In the genomic region with DNA sequence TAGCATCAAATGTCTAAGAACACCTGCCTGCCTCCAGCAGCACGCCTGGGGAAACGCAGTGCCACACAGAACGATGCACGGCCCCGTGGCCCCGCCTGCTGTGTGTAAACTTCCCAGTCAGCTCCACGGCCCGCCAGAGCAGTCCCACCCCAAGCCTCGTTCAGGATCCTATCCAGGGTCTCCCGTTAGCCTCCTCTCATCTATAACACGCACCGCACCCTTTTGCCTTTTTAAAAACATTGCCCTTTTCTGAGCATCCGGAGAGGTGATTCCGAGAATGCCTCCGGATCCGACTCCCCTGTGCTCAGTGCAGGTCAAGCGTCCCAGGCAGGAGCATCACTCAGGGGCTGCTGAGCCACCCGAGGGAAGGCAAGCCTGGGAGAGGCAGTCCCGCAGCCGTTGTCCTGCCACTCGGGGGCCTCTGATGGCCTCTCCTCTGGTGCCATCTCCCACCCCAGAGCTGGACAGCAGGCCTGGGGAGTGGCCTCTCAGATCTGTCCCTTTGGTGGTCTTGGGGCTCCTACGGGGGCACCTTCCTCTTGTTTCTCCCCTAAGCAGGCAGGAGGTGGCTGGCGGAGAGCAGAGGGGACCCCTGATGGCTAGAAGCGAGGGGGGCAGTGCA, we compare ENCODE assay signal across 24 cellular contexts. TPM values are rescaled to one million over a fixed set of nuclear protein-coding genes. Genes with fewer than 3 reads are reported as not detected.
DNase-seq lines count a peak whose midpoint lies in the region; ATAC-seq and TF ChIP-seq lines count a peak whose summit lies in the region.
"Had no signal": no experiment of that assay in that cellular context is flagged by ENCODE, and none has a peak within 500 bp of the region (broad histone marks: within the 10 kb centered on the region; RNA-seq: fewer than 3 reads in every experiment).

No MANE protein-coding gene starts in this region.

- H3K27ac ChIP-seq in upper lobe of right lung, result no peak overlapping the region

- H3K27me3 ChIP-seq in upper lobe of right lung, result no peaks in the 10 kb centered on the region
- H3K27me3 ChIP-seq: MG63 had no signal

- no peaks in the 10 kb centered on the region for H3K36me3 ChIP-seq in upper lobe of right lung
- H3K36me3 ChIP-seq: MG63 had no signal

- intact Hi-C loops in upper lobe of right lung (cut with DNase I), result no loop called here

- peak overlapping the region in 4 of 5 experiments; percentile 14 to 81 (median 56) for H3K27ac Mint-ChIP-seq in brain
- no peak overlapping the region for H3K27ac Mint-ChIP-seq in natural killer cell treated with Interleukin-12 subunit alpha and Interleukin-12 subunit beta and Interleukin-15 and Interleukin-18, amount 100 ng/mL, for 72 hours
- H3K27ac Mint-ChIP-seq: activated CD8-positive, alpha-beta T cell treated with anti-CD3 and anti-CD28 coated beads for 36 hours; activated naive CD8-positive, alpha-beta T cell treated with anti-CD3 and anti-CD28 coated beads for 36 hours had no signal

- no peaks in the 10 kb centered on the region for H3K9me3 Mint-ChIP-seq in brain
- no peaks in the 10 kb centered on the region for H3K9me3 Mint-ChIP-seq in natural killer cell treated with Interleukin-12 subunit alpha and Interleukin-12 subunit beta and Interleukin-15 and Interleukin-18, amount 100 ng/mL, for 72 hours
- H3K9me3 Mint-ChIP-seq: activated CD8-positive, alpha-beta T cell treated with anti-CD3 and anti-CD28 coated beads for 36 hours; activated naive CD8-positive, alpha-beta T cell treated with anti-CD3 and anti-CD28 coated beads for 36 hours; central memory CD8-positive, alpha-beta T cell had no signal

- DNase-seq in NCI-H748 (lab: John Stamatoyannopoulos, UW; ENCODE audit: unreplicated experiment), result peak; percentile 7
- no peak for DNase-seq in NCI-H748 treated with DMSO at 0.1 percent for 48 hours (lab: John Stamatoyannopoulos, UW)
- peak; percentile 32 for DNase-seq in NCI-H2171 (lab: John Stamatoyannopoulos, UW)
- DNase-seq in retina, result peak; percentile 38
- no peak for DNase-seq in upper lobe of right lung
- no peak for DNase-seq in natural killer cell treated with Interleukin-12 subunit alpha and Interleukin-12 subunit beta and Interleukin-15 and Interleukin-18, amount 100 ng/mL, for 72 hours (ENCODE audit: low spot score)
- DNase-seq in NCI-H2081 treated with DMSO at 0.1 percent for 48 hours (lab: John Stamatoyannopoulos, UW), result no peak
- DNase-seq: activated CD4-positive, CD25-positive, alpha-beta regulatory T cell treated with anti-CD3 and anti-CD28 coated beads, Interleukin-2, amount 50 U/mL, for 72 hours; activated CD8-positive, alpha-beta T cell treated with anti-CD3 and anti-CD28 coated beads for 36 hours; activated effector memory CD4-positive, alpha-beta T cell treated with Interleukin-2 at 50 U/mL for 16 hours; activated naive CD8-positive, alpha-beta T cell treated with anti-CD3 and anti-CD28 coated beads for 36 hours; C1 segment of cervical spinal cord; Calu3; dermis blood vessel endothelial cell; EL; kidney glomerular epithelial cell; MG63; NCI-H1436; NCI-H226; small intestine; stimulated activated CD4-positive, alpha-beta T cell treated with anti-CD3 and anti-CD28 coated beads, Interleukin-2, amount 100 ng/mL, for 24 hours; substantia nigra had no signal

- no peak overlapping the region for H3K4me3 ChIP-seq in upper lobe of right lung
- H3K4me3 ChIP-seq: MG63 had no signal

- H3K4me1 Mint-ChIP-seq in brain, result peaks cover 80% of the 10 kb centered on the region
- peaks cover 0 to 3% of the 10 kb centered on the region in 2 donors for H3K4me1 Mint-ChIP-seq in natural killer cell treated with Interleukin-12 subunit alpha and Interleukin-12 subunit beta and Interleukin-15 and Interleukin-18, amount 100 ng/mL, for 72 hours (ENCODE audit: low read depth in 2 of 2)
- H3K4me1 Mint-ChIP-seq: activated naive CD8-positive, alpha-beta T cell treated with anti-CD3 and anti-CD28 coated beads for 36 hours; central memory CD8-positive, alpha-beta T cell had no signal

- H3K4me1 ChIP-seq in upper lobe of right lung, result peaks cover 41% of the 10 kb centered on the region

- no peaks in the 10 kb centered on the region for H3K9me3 ChIP-seq in upper lobe of right lung
- H3K9me3 ChIP-seq: MG63 had no signal

- TF ChIP-seq CTCF in brain (conservative IDR thresholded peaks at IDR 0.05) (no peak), upper lobe of right lung (IDR thresholded peaks at IDR 0.05) (no peak)

- no peaks in the 10 kb centered on the region for H3K36me3 Mint-ChIP-seq in brain
- H3K36me3 Mint-ChIP-seq in natural killer cell treated with Interleukin-12 subunit alpha and Interleukin-12 subunit beta and Interleukin-15 and Interleukin-18, amount 100 ng/mL, for 72 hours, result no peaks in the 10 kb centered on the region
- H3K36me3 Mint-ChIP-seq: activated naive CD8-positive, alpha-beta T cell treated with anti-CD3 and anti-CD28 coated beads for 36 hours had no signal

- no peak for ATAC-seq in upper lobe of right lung
- ATAC-seq in natural killer cell treated with Interleukin-12 subunit alpha and Interleukin-12 subunit beta and Interleukin-15 and Interleukin-18, amount 100 ng/mL, for 72 hours, result no peak
- ATAC-seq: activated CD8-positive, alpha-beta T cell treated with anti-CD3 and anti-CD28 coated beads for 36 hours had no signal

- no peaks in the 10 kb centered on the region for H3K27me3 Mint-ChIP-seq in brain
- peaks cover 8% of the 10 kb centered on the region in 2 donors for H3K27me3 Mint-ChIP-seq in natural killer cell treated with Interleukin-12 subunit alpha and Interleukin-12 subunit beta and Interleukin-15 and Interleukin-18, amount 100 ng/mL, for 72 hours

- no peak overlapping the region for H3K4me3 Mint-ChIP-seq in brain
- H3K4me3 Mint-ChIP-seq in natural killer cell treated with Interleukin-12 subunit alpha and Interleukin-12 subunit beta and Interleukin-15 and Interleukin-18, amount 100 ng/mL, for 72 hours, result no peak overlapping the region
- H3K4me3 Mint-ChIP-seq: activated CD8-positive, alpha-beta T cell treated with anti-CD3 and anti-CD28 coated beads for 36 hours; activated naive CD8-positive, alpha-beta T cell treated with anti-CD3 and anti-CD28 coated beads for 36 hours; central memory CD8-positive, alpha-beta T cell had no signal

RNA-seq across cellular contexts. Expression of a gene that starts 38.0 kb away (rescaled TPM):
- 38.7 TPM for polyA plus RNA-seq in brain (ENCODE audit: insufficient read depth, low read depth, low replicate concordance)
- 87.3 TPM for total RNA-seq in upper lobe of right lung
- total RNA-seq in natural killer cell treated with Interleukin-12 subunit alpha and Interleukin-12 subunit beta and Interleukin-15 and Interleukin-18, amount 100 ng/mL, for 72 hours, result 100 to 1,000 TPM in 1 of 2 donors, 10 to 100 TPM in 1; 92.4 to 136 TPM

Comparison
In these comparisons a context has a peak if more than half of its experiments do, and no peak if none do; other contexts are left out.
1. DNase-seq: peak in NCI-H748 (single experiment), NCI-H2171 (single experiment) and retina (single experiment); none in NCI-H748 treated with DMSO at 0.1 percent for 48 hours (single experiment), upper lobe of right lung (single experiment), natural killer cell treated with Interleukin-12 subunit alpha and Interleukin-12 subunit beta and Interleukin-15 and Interleukin-18, amount 100 ng/mL, for 72 hours (single experiment) and NCI-H2081 treated with DMSO at 0.1 percent for 48 hours (single experiment).
2. H3K27ac Mint-ChIP-seq: peak in brain (4 of 5); none in natural killer cell treated with Interleukin-12 subunit alpha and Interleukin-12 subunit beta and Interleukin-15 and Interleukin-18, amount 100 ng/mL, for 72 hours (0 of 2).